ENCODE assay signal across 1 cellular context in genomic region chr17:9905902-9906301, GRCh38.
TF ChIP-seq lines count a peak whose summit lies in the region.

No MANE protein-coding gene starts in this region.

TF ChIP-seq in GM23338, 12 proteins besides CTCF, POLR2A, EP300 and RAD21 (continued from another document):
- TF ChIP-seq POLR2AphosphoS5 (IDR thresholded peaks at IDR 0.05; ENCODE audit: low read depth) (no peak), ZNF331 (CRISPR knock-in tag; IDR thresholded peaks at IDR 0.05; ENCODE audit: low read depth) (no peak), ZNF114 (CRISPR knock-in tag; IDR thresholded peaks at IDR 0.05) (no peak), NANOG (IDR thresholded peaks at IDR 0.05; ENCODE audit: borderline replicate concordance) (no peak), CREB1 (CRISPR knock-in tag; IDR thresholded peaks at IDR 0.05; ENCODE audit: low read depth) (no peak), STAT1 (IDR thresholded peaks at IDR 0.05; ENCODE audit: unreplicated experiment) (no peak), REST (IDR thresholded peaks at IDR 0.05; ENCODE audit: unreplicated experiment) (no peak), ETS1 (IDR thresholded peaks at IDR 0.05) (no peak), JUNB (IDR thresholded peaks at IDR 0.05; ENCODE audit: unreplicated experiment) (no peak)
